ENCODE assay signal across 23 cellular contexts in genomic region chr17:81116704-81117103, GRCh38. TPM values are rescaled to one million over a fixed set of nuclear protein-coding genes. Genes with fewer than 3 reads are reported as not detected.
A peak's percentile ranks its signal among the peaks of the same experiment; 100 is the strongest.
DNase-seq lines count a peak whose midpoint lies in the region; TF ChIP-seq lines count a peak whose summit lies in the region.
"Had no signal": no experiment of that assay in that cellular context is flagged by ENCODE, and none has a peak within 500 bp of the region (broad histone marks: within the 10 kb centered on the region; RNA-seq: fewer than 3 reads in every experiment).

No MANE protein-coding gene starts in this region.

- H3K9me3 ChIP-seq in BLaER1 (no peaks in the 10 kb centered on the region), HEK293 (ENCODE audit: control insufficient read depth, insufficient read depth, low read depth, low read length) (no peaks in the 10 kb centered on the region)
- H3K9me3 ChIP-seq: Caco-2 had no signal

- H4K20me1 ChIP-seq in BLaER1: peaks cover 43% of the 10 kb centered on the region

- no peaks in the 10 kb centered on the region for H3K36me3 ChIP-seq in BLaER1
- peaks cover 0 to 6% of the 10 kb centered on the region in 2 experiments; a peak in 1 of 3 replicates for H3K36me3 ChIP-seq in HEK293 (ENCODE audit: control insufficient read depth in 2 of 2, insufficient read depth in 1 of 2, low read length in 2 of 2)

- H3K27me3 ChIP-seq in BLaER1 (peaks cover 65% of the 10 kb centered on the region), dorsolateral prefrontal cortex (no peaks in the 10 kb centered on the region)

- peaks cover 57% of the 10 kb centered on the region for H3K4me1 ChIP-seq in BLaER1
- H3K4me1 ChIP-seq in HEK293 (ENCODE audit: control insufficient read depth, insufficient read depth, low read length): no peaks in the 10 kb centered on the region
- H3K4me1 ChIP-seq: Caco-2 had no signal

- TF ChIP-seq CTCF in HEK293 (tag by site-specific recombination; IDR thresholded peaks at IDR 0.05) (no peak), dorsolateral prefrontal cortex (IDR thresholded peaks at IDR 0.05 in 54 of 56, conservative IDR thresholded peaks at IDR 0.05 in 2 of 56; ENCODE audit: low read depth in 1 of 56, partially characterized antibody in 56 of 56) (no peak)

- no peak overlapping the region for H3K27ac ChIP-seq in BLaER1
- H3K27ac ChIP-seq in HEK293 (ENCODE audit: extremely low read depth, low read depth, low read length): no peak overlapping the region
- H3K27ac ChIP-seq in dorsolateral prefrontal cortex: peak overlapping the region in 56 of 59 donors; percentile 4 to 100 (median 78)
- H3K27ac ChIP-seq: PC-9, SJSA1 had no signal

- CTCF ChIA-PET in HEK293 (lab: Yijun Ruan, JAX): interaction anchor here (0.6 to 4.6 kb wide), 6 partner anchors 14 to 690 kb away, joined by 3 to 29 read pairs (median 4); no protein-coding TSS in a partner anchor

- peak overlapping the region; percentile 79 for H3K4me2 ChIP-seq in BLaER1
- H3K4me2 ChIP-seq: PC-9 had no signal

- intact Hi-C loops in dorsolateral prefrontal cortex (cut with DNase I): no loop called here

- no peak overlapping the region for H3K9ac ChIP-seq in BLaER1

- DNase-seq in dorsolateral prefrontal cortex (no peak), mucosa of gallbladder (ENCODE audit: low spot score) (peak; percentile 51), DMS 273 (lab: John Stamatoyannopoulos, UW; ENCODE audit: unreplicated experiment) (no peak), DMS153 (lab: John Stamatoyannopoulos, UW) (no peak), cerebellar nuclear complex (lab: John Stamatoyannopoulos, UW) (no peak)
- no peak for DNase-seq in activated CD8-positive, alpha-beta memory T cell treated with anti-CD3 and anti-CD28 coated beads, Interleukin-2, amount 50 U/mL, for 4 hours
- DNase-seq: Caco-2, DMS79 treated with DMSO at 0.1 percent for 48 hours, GOT3, IMR-90, Karpas-422, MM.1S, NCI-H1092 treated with DMSO at 0.1 percent for 48 hours, NCI-H1694, NCI-H2107, NCI-H345, NCI-H774, PC-9, SW 1271 had no signal

- H3K4me3 ChIP-seq in BLaER1 (no peak overlapping the region), HEK293 (ENCODE audit: low read depth, low read length) (no peak overlapping the region), dorsolateral prefrontal cortex (peak overlapping the region in 5 of 59 donors; percentile 5 to 64 (median 15))
- H3K4me3 ChIP-seq: PC-9, SJSA1 had no signal

- POLR2A ChIA-PET in HEK293 (lab: Yijun Ruan, JAX): interaction anchor here (0.6 to 0.7 kb wide), 2 partner anchors 19 to 82 kb away, joined by 3 to 4 read pairs; partner anchors contain the start of gene BAIAP2

TF ChIP-seq in HEK293, 187 proteins besides CTCF, POLR2A, EP300 and RAD21:
- TF ChIP-seq ZIC2 (tag by site-specific recombination; IDR thresholded peaks at IDR 0.05) (0 out of 2 replicates have a peak, but pooled peaks have one; percentile 29), ZNF510 (tag by site-specific recombination; IDR thresholded peaks at IDR 0.05; ENCODE audit: insufficient replicate concordance) (no peak), ZNF558 (tag by site-specific recombination; IDR thresholded peaks at IDR 0.05) (no peak), ZNF37A (tag by site-specific recombination; IDR thresholded peaks at IDR 0.05) (no peak), ZNF629 (tag by site-specific recombination; IDR thresholded peaks at IDR 0.05) (no peak), ZNF677 (tag by site-specific recombination; IDR thresholded peaks at IDR 0.05) (no peak), GLIS1 (tag by site-specific recombination; IDR thresholded peaks at IDR 0.05) (peak; percentile 33; the same call in 1 of the 2 replicates), GLIS2 (tag by site-specific recombination; IDR thresholded peaks at IDR 0.05) (0 out of 2 replicates have a peak, but pooled peaks have one; percentile 27), BCL11A (tag by site-specific recombination; IDR thresholded peaks at IDR 0.05; ENCODE audit: low read depth) (no peak), SETDB1 (IDR thresholded peaks at IDR 0.05; ENCODE audit: insufficient read length, low read length) (no peak), ZFHX2 (tag by site-specific recombination; conservative IDR thresholded peaks at IDR 0.05) (0 out of 2 replicates have a peak, but pooled peaks have one; percentile 8), OSR2 (tag by site-specific recombination; IDR thresholded peaks at IDR 0.05) (no peak), ZNF223 (tag by site-specific recombination; IDR thresholded peaks at IDR 0.05) (no peak), ZNF341 (tag by site-specific recombination; IDR thresholded peaks at IDR 0.05; ENCODE audit: low read depth) (peak; percentile 30; the same call in 1 of the 2 replicates), GFI1B (tag by site-specific recombination; IDR thresholded peaks at IDR 0.05) (no peak), SP7 (tag by site-specific recombination; IDR thresholded peaks at IDR 0.05) (no peak)

RNA-seq across cellular contexts. Expression of gene PVALEF, which starts 48.6 kb away (rescaled TPM):
- 1 to 10 TPM in 23 of 120 experiments, under 1 TPM in 78, not detected in 19; 0.35 to 2.6 (median 0.77) TPM for total RNA-seq in dorsolateral prefrontal cortex
- not detected for total RNA-seq in mucosa of gallbladder
- total RNA-seq: Caco-2, G401, IMR-90, PC-9, SJSA1 had no signal

RNA-seq across cellular contexts. Expression of gene AATK, which starts 49.3 kb away (rescaled TPM):
- total RNA-seq in dorsolateral prefrontal cortex (100 to 1,000 TPM; 143 to 915 (median 275) TPM), mucosa of gallbladder (14.2 TPM)

Comparison
In these comparisons a context has a peak if more than half of its experiments do, and no peak if none do; other contexts are left out.
1. H3K27ac ChIP-seq: peak in dorsolateral prefrontal cortex (56 of 59); none in BLaER1 (single experiment) and HEK293 (single experiment).